Comparison of ENCODE assay signal across 17 cellular contexts in genomic region chr11:134666273-134667174, GRCh38.
DNase-seq lines count a peak whose midpoint lies in the region; TF ChIP-seq lines count a peak whose summit lies in the region.
"Had no signal": no experiment of that assay in that cellular context is flagged by ENCODE, and none has a peak within 500 bp of the region (broad histone marks: within the 10 kb centered on the region; RNA-seq: fewer than 3 reads in every experiment).

No MANE protein-coding gene starts in this region.

- H3K9ac ChIP-seq in mesenchymal stem cell (ENCODE audit: low read length), result no peak overlapping the region
- H3K9ac ChIP-seq: KMS-11 had no signal

- no peak overlapping the region for H2BK12ac ChIP-seq in mesenchymal stem cell (ENCODE audit: low read length in 2 of 2)

- H3K18ac ChIP-seq in mesenchymal stem cell (ENCODE audit: low read depth in 1 of 2, low read length in 2 of 2), result no peak overlapping the region

- no peaks in the 10 kb centered on the region for H3K9me3 ChIP-seq in mesenchymal stem cell (ENCODE audit: control insufficient read depth, low read length)

- H3K14ac ChIP-seq in mesenchymal stem cell (ENCODE audit: low read length in 2 of 2), result no peak overlapping the region

- no peaks in the 10 kb centered on the region for H3K4me1 ChIP-seq in mesenchymal stem cell (ENCODE audit: control insufficient read depth, insufficient read depth, low read depth, low read length)
- H3K4me1 ChIP-seq: Caco-2 had no signal

- H4K8ac ChIP-seq in mesenchymal stem cell (ENCODE audit: low read length), result no peak overlapping the region

- no peak overlapping the region for H2BK120ac ChIP-seq in mesenchymal stem cell (ENCODE audit: low read depth, low read length)

- no peak overlapping the region for H2AK5ac ChIP-seq in mesenchymal stem cell (ENCODE audit: low read length, severe bottlenecking)

- H3K36me3 ChIP-seq in mesenchymal stem cell (ENCODE audit: control insufficient read depth in 1 of 2, insufficient read depth in 2 of 2, low read depth in 1 of 2, low read length in 2 of 2), result no peaks in the 10 kb centered on the region

- no peaks in the 10 kb centered on the region for H3K4me1 Mint-ChIP-seq in type B pancreatic cell (ENCODE audit: unreplicated experiment)
- H3K4me1 Mint-ChIP-seq: B cell; CD4-positive, CD25-positive, alpha-beta regulatory T cell had no signal

- DNase-seq in LoVo (ENCODE audit: low spot score) (peak; percentile 7), mesenchymal stem cell (no peak), type B pancreatic cell (ENCODE audit: extremely low spot score, unreplicated experiment) (peak; percentile 40), foreskin melanocyte (no peak), GDM1 (lab: John Stamatoyannopoulos, UW) (no peak), NCI-H1436 (lab: John Stamatoyannopoulos, UW) (no peak)
- peak; percentile 20 for DNase-seq in activated CD8-positive, alpha-beta memory T cell treated with anti-CD3 and anti-CD28 coated beads, Interleukin-2, amount 50 U/mL, for 48 hours
- DNase-seq: CD4-positive, CD25-positive, alpha-beta regulatory T cell; MM.1S; NCI-H1092 treated with DMSO at 0.1 percent for 48 hours; NCI-H1694; NCI-H2107; NCI-H226 had no signal

- H3K27me3 Mint-ChIP-seq in type B pancreatic cell, result peaks cover 22% of the 10 kb centered on the region

- no peak overlapping the region for H3K4me3 Mint-ChIP-seq in type B pancreatic cell
- H3K4me3 Mint-ChIP-seq: B cell; CD4-positive, CD25-positive, alpha-beta regulatory T cell had no signal

- no peak overlapping the region for H3K4me3 ChIP-seq in mesenchymal stem cell (ENCODE audit: insufficient read depth in 1 of 2, low read depth in 1 of 2, low read length in 2 of 2)

- 81% methylated on average over 12 of the region's 13 CpGs for WGBS in mesenchymal stem cell

- H3K27ac ChIP-seq in mesenchymal stem cell (ENCODE audit: low read length, poor library complexity, severe bottlenecking), result no peak overlapping the region
- H3K27ac ChIP-seq: KMS-11, RWPE1 had no signal

- H3K9me3 Mint-ChIP-seq in type B pancreatic cell, result no peaks in the 10 kb centered on the region

- TF ChIP-seq CTCF in type B pancreatic cell (conservative IDR thresholded peaks at IDR 0.05), result no peak

- H3K27me3 ChIP-seq in mesenchymal stem cell (ENCODE audit: control insufficient read depth in 1 of 2, insufficient read depth in 1 of 2, low read length in 2 of 2), result peaks cover 0 to 5% of the 10 kb centered on the region in 2 experiments

- no peak overlapping the region for H3K23ac ChIP-seq in mesenchymal stem cell (ENCODE audit: low read length in 2 of 2)

- no peaks in the 10 kb centered on the region for H3K79me1 ChIP-seq in mesenchymal stem cell (replicated peaks; ENCODE audit: low read length, poor library complexity, severe bottlenecking)

- H2AFZ ChIP-seq in mesenchymal stem cell (ENCODE audit: low read depth, low read length), result no peak overlapping the region

- no peak overlapping the region for H3K27ac Mint-ChIP-seq in type B pancreatic cell
- H3K27ac Mint-ChIP-seq: B cell; CD4-positive, CD25-positive, alpha-beta regulatory T cell had no signal

- H3K36me3 Mint-ChIP-seq in type B pancreatic cell, result no peaks in the 10 kb centered on the region
- H3K36me3 Mint-ChIP-seq: CD4-positive, CD25-positive, alpha-beta regulatory T cell had no signal

- no peak overlapping the region for H2BK5ac ChIP-seq in mesenchymal stem cell (ENCODE audit: low read depth, low read length, poor library complexity, severe bottlenecking)

- no peak overlapping the region for H3K4ac ChIP-seq in mesenchymal stem cell (ENCODE audit: low read depth in 1 of 2, low read length in 2 of 2)

- H2BK15ac ChIP-seq in mesenchymal stem cell (ENCODE audit: low read depth, poor library complexity, severe bottlenecking), result no peak overlapping the region

- H3K4me2 ChIP-seq in mesenchymal stem cell (ENCODE audit: low read length, poor library complexity, severe bottlenecking), result no peak overlapping the region
- H3K4me2 ChIP-seq: KMS-11 had no signal

- H4K91ac ChIP-seq in mesenchymal stem cell (ENCODE audit: low read length), result peak overlapping the region; percentile 41

Comparison
In these comparisons a context has a peak if more than half of its experiments do, and no peak if none do; other contexts are left out.
1. DNase-seq: peak in LoVo (single experiment), activated CD8-positive, alpha-beta memory T cell treated with anti-CD3 and anti-CD28 coated beads, Interleukin-2, amount 50 U/mL, for 48 hours (single experiment) and type B pancreatic cell (single experiment); none in mesenchymal stem cell (single experiment), foreskin melanocyte (single experiment), GDM1 (single experiment) and NCI-H1436 (single experiment).